In genomic region chr3:158434412-158435038, GRCh38 we compare ENCODE assay signal across 8 cellular contexts.
DNase-seq lines count a peak whose midpoint lies in the region; ATAC-seq, FAIRE-seq and TF ChIP-seq lines count a peak whose summit lies in the region.

No MANE protein-coding gene starts in this region.

- H3K27ac Mint-ChIP-seq in T-helper 2 cell treated with Interferon-gamma antibody and Interleukin-4, amounts not matched to agents 5 μg/mL and 100 μg/mL, for 36 hours: no peak overlapping the region
- H3K27ac Mint-ChIP-seq in stimulated activated naive B cell treated with anti-CD40 and anti-IgM and Interleukin-4, amounts not matched to agents 10 μg/mL and 1 μg/mL and 100 μg/mL, for 72 hours: no peak overlapping the region

- no peaks in the 10 kb centered on the region for H3K27me3 Mint-ChIP-seq in T-helper 2 cell treated with Interferon-gamma antibody and Interleukin-4, amounts not matched to agents 5 μg/mL and 100 μg/mL, for 36 hours (ENCODE audit: low read depth)
- no peaks in the 10 kb centered on the region for H3K27me3 Mint-ChIP-seq in stimulated activated naive B cell treated with anti-CD40 and anti-IgM and Interleukin-4, amounts not matched to agents 10 μg/mL and 1 μg/mL and 100 μg/mL, for 72 hours

- H3K4me1 Mint-ChIP-seq in T-helper 2 cell treated with Interferon-gamma antibody and Interleukin-4, amounts not matched to agents 5 μg/mL and 100 μg/mL, for 36 hours (ENCODE audit: low read depth): no peaks in the 10 kb centered on the region
- H3K4me1 Mint-ChIP-seq in stimulated activated naive B cell treated with anti-CD40 and anti-IgM and Interleukin-4, amounts not matched to agents 10 μg/mL and 1 μg/mL and 100 μg/mL, for 72 hours: no peaks in the 10 kb centered on the region

- no peak overlapping the region for H3K4me3 Mint-ChIP-seq in T-helper 2 cell treated with Interferon-gamma antibody and Interleukin-4, amounts not matched to agents 5 μg/mL and 100 μg/mL, for 36 hours
- H3K4me3 Mint-ChIP-seq in stimulated activated naive B cell treated with anti-CD40 and anti-IgM and Interleukin-4, amounts not matched to agents 10 μg/mL and 1 μg/mL and 100 μg/mL, for 72 hours: no peak overlapping the region

- H3K9me3 ChIP-seq in A673 (ENCODE audit: low read depth, low read length, poor library complexity, severe bottlenecking) (no peaks in the 10 kb centered on the region), colonic mucosa (no peaks in the 10 kb centered on the region), liver (ENCODE audit: control insufficient read depth in 4 of 4, low read length in 3 of 4) (no peaks in the 10 kb centered on the region)

- peaks cover 2% of the 10 kb centered on the region for H3K36me3 Mint-ChIP-seq in T-helper 2 cell treated with Interferon-gamma antibody and Interleukin-4, amounts not matched to agents 5 μg/mL and 100 μg/mL, for 36 hours (ENCODE audit: low read depth)
- H3K36me3 Mint-ChIP-seq in stimulated activated naive B cell treated with anti-CD40 and anti-IgM and Interleukin-4, amounts not matched to agents 10 μg/mL and 1 μg/mL and 100 μg/mL, for 72 hours: peaks cover 3 to 10% of the 10 kb centered on the region in 2 donors

- no peak overlapping the region for H3K27ac ChIP-seq in A673 (ENCODE audit: low read depth, low read length, poor library complexity, severe bottlenecking)
- H3K27ac ChIP-seq in colonic mucosa: no peak overlapping the region
- no peak overlapping the region for H3K27ac ChIP-seq in liver (ENCODE audit: low read depth in 1 of 2, low read length in 2 of 2)

- no peaks in the 10 kb centered on the region for H3K27me3 ChIP-seq in A673 (replicated peaks; ENCODE audit: insufficient read depth, low read depth, low read length, poor library complexity)
- H3K27me3 ChIP-seq in colonic mucosa: no peaks in the 10 kb centered on the region
- no peaks in the 10 kb centered on the region for H3K27me3 ChIP-seq in liver (ENCODE audit: control insufficient read depth in 4 of 4, insufficient read depth in 4 of 4, low read length in 3 of 4)

- BruUV-seq in A673 (replicated peaks; lab: Mats Ljungman, UMichigan): no TSS peak

- CTCF ChIA-PET in A673 (lab: Charles Lee): no interaction called here

- TF ChIP-seq POLR2A in GM12891 (IDR thresholded peaks at IDR 0.05; ENCODE audit: low read depth, low read length): no peak

- POLR2A ChIA-PET in A673 (lab: Charles Lee; ENCODE audit: low non-redundant PET): no interaction called here

- TF ChIP-seq RAD21 in liver (IDR thresholded peaks at IDR 0.05): peak; percentile 87 to 88

- H3K9me3 Mint-ChIP-seq in T-helper 2 cell treated with Interferon-gamma antibody and Interleukin-4, amounts not matched to agents 5 μg/mL and 100 μg/mL, for 36 hours: no peaks in the 10 kb centered on the region
- peaks cover 0 to 4% of the 10 kb centered on the region in 2 donors for H3K9me3 Mint-ChIP-seq in stimulated activated naive B cell treated with anti-CD40 and anti-IgM and Interleukin-4, amounts not matched to agents 10 μg/mL and 1 μg/mL and 100 μg/mL, for 72 hours

- intact Hi-C loops in A673 (cut with micrococcal nuclease; ENCODE audit: unreplicated experiment): loop anchor here (2.0 to 5.0 kb wide), 3 partner anchors 327 to 816 kb away; partner anchors contain the start of gene SHOX2
- intact Hi-C loops in colonic mucosa (cut with DNase I): loop anchor here (5.0 kb wide), 2 partner anchors 567 to 817 kb away; no protein-coding TSS in a partner anchor

- H3K4me1 ChIP-seq in A673 (ENCODE audit: insufficient read depth, low read length, poor library complexity, severe bottlenecking) (peaks cover 11% of the 10 kb centered on the region), colonic mucosa (no peaks in the 10 kb centered on the region), liver (ENCODE audit: control insufficient read depth in 4 of 4, insufficient read depth in 4 of 4, low read length in 3 of 4) (peaks cover 0 to 7% (median 5%) of the 10 kb centered on the region in 4 donors)

- H3K4me3 ChIP-seq in A673 (ENCODE audit: low read depth, low read length, poor library complexity, severe bottlenecking) (no peak overlapping the region), colonic mucosa (no peak overlapping the region), liver (ENCODE audit: low read depth in 1 of 3, low read length in 3 of 3) (no peak overlapping the region)

- H3K9ac ChIP-seq in colonic mucosa (ENCODE audit: low read depth in 2 of 2, low read length in 2 of 2) (no peak overlapping the region), liver (ENCODE audit: low read depth in 1 of 2, low read length in 2 of 2) (no peak overlapping the region)

- TF ChIP-seq CTCF in A673 (conservative IDR thresholded peaks at IDR 0.05; ENCODE audit: low read depth, low read length) (peak; percentile 82), colonic mucosa (IDR thresholded peaks at IDR 0.05) (peak; percentile 67), liver (IDR thresholded peaks at IDR 0.05; ENCODE audit: low read depth, low read length, missing input control) (peak; percentile 76)

- peak; percentile 95 for ATAC-seq in HG02678 (IDR thresholded peaks at IDR 0.05; ENCODE audit: unreplicated experiment)
- peak; percentile 74 to 80 for ATAC-seq in stimulated activated naive B cell treated with anti-CD40 and anti-IgM and Interleukin-4, amounts not matched to agents 10 μg/mL and 1 μg/mL and 100 μg/mL, for 72 hours (replicated peaks)

- 5% methylated on average over 4 of the region's 4 CpGs for WGBS in liver

- no peaks in the 10 kb centered on the region for H3K36me3 ChIP-seq in A673 (ENCODE audit: insufficient read depth, low read length, poor library complexity, severe bottlenecking)
- H3K36me3 ChIP-seq in colonic mucosa: no peaks in the 10 kb centered on the region
- no peaks in the 10 kb centered on the region for H3K36me3 ChIP-seq in liver (ENCODE audit: control insufficient read depth in 4 of 4, insufficient read depth in 3 of 4, low read depth in 1 of 4, low read length in 3 of 4)

- peak; percentile 80 for DNase-seq in A673 (ENCODE audit: low spot score)
- DNase-seq in GM12891 (ENCODE audit: insufficient read length, low spot score): peak; percentile 0
- peak; percentile 15 for DNase-seq in NCI-H1092 (lab: John Stamatoyannopoulos, UW)
- DNase-seq in T-helper 2 cell treated with Interferon-gamma antibody and Interleukin-4, amounts not matched to agents 5 μg/mL and 100 μg/mL, for 36 hours (ENCODE audit: low spot score): peak; percentile 24
- DNase-seq in colonic mucosa: peak; percentile 70
- DNase-seq in stimulated activated naive B cell treated with anti-CD40 and anti-IgM and Interleukin-4, amounts not matched to agents 10 μg/mL and 1 μg/mL and 100 μg/mL, for 72 hours: peak; percentile 23

- FAIRE-seq in GM12891 (lab: Jason Lieb, UNC): no peak

TF ChIP-seq in GM12891, 5 proteins besides CTCF, POLR2A, EP300 and RAD21:
- TF ChIP-seq TAF1 (IDR thresholded peaks at IDR 0.05; ENCODE audit: low read depth, low read length) (no peak), SPI1 (IDR thresholded peaks at IDR 0.05; ENCODE audit: low read depth, low read length) (no peak), POU2F2 (IDR thresholded peaks at IDR 0.05; ENCODE audit: low read depth, low read length) (no peak), PAX5 (IDR thresholded peaks at IDR 0.05; ENCODE audit: insufficient read depth, low read length, severe bottlenecking) (no peak), POLR2AphosphoS5 (IDR thresholded peaks at IDR 0.05; ENCODE audit: low read depth, low read length) (no peak)
TF ChIP-seq in GM12891: peak in this region for 0.

TF ChIP-seq in liver, 16 proteins besides CTCF, POLR2A, EP300 and RAD21:
- TF ChIP-seq HNF4A (conservative IDR thresholded peaks at IDR 0.05): peak; percentile 46 to 50
- TF ChIP-seq RXRA (IDR thresholded peaks at IDR 0.05): peak in 1 of 2 donors; percentile 8
- TF ChIP-seq ATF3 (IDR thresholded peaks at IDR 0.05): no peak

Comparison
In these comparisons a context has a peak if more than half of its experiments do, and no peak if none do; other contexts are left out.
1. DNase-seq: peak in every context shown above with its lines; median percentile 80 in A673; 70 in colonic mucosa; 24 in T-helper 2 cell treated with Interferon-gamma antibody and Interleukin-4, amounts not matched to agents 5 μg/mL and 100 μg/mL, for 36 hours; 23 in stimulated activated naive B cell treated with anti-CD40 and anti-IgM and Interleukin-4, amounts not matched to agents 10 μg/mL and 1 μg/mL and 100 μg/mL, for 72 hours; 15 in NCI-H1092; 0 in GM12891.